Comparison of ENCODE assay signal across 8 cellular contexts in the genomic region with DNA sequence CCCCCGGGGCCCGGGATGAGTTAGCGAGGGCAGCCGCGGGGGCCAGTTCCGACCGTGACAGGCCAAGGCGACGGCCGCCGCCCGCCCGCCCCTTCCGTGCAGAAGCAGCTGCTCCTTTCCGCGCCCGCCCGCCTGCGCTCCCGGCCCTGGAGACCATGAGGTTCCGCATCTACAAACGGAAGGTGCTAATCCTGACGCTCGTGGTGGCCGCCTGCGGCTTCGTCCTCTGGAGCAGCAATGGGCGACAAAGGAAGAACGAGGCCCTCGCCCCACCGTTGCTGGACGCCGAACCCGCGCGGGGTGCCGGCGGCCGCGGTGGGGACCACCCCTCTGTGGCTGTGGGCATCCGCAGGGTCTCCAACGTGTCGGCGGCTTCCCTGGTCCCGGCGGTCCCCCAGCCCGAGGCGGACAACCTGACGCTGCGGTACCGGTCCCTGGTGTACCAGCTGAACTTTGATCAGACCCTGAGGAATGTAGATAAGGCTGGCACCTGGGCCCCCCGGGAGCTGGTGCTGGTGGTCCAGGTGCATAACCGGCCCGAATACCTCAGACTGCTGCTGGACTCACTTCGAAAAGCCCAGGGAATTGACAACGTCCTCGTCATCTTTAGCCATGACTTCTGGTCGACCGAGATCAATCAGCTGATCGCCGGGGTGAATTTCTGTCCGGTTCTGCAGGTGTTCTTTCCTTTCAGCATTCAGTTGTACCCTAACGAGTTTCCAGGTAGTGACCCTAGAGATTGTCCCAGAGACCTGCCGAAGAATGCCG. TPM values are rescaled to one million over a fixed set of nuclear protein-coding genes. Genes with fewer than 3 reads are reported as not detected.
DNase-seq lines count a peak whose midpoint lies in the region; ATAC-seq and TF ChIP-seq lines count a peak whose summit lies in the region.

No MANE protein-coding gene starts in this region.

- H3K36me3 ChIP-seq in upper lobe of left lung = peaks cover 4 to 28% (median 8%) of the 10 kb centered on the region in 4 donors

- no peak for ATAC-seq in activated CD8-positive, alpha-beta memory T cell treated with anti-CD3 and anti-CD28 coated beads, Interleukin-2, amount 10 ng/mL, durations not matched to agents 7 days and 5 days
- ATAC-seq in HG02840 (IDR thresholded peaks at IDR 0.05; ENCODE audit: low FRiP score, unreplicated experiment) (peak; percentile 32), upper lobe of left lung (ENCODE audit: low FRiP score in 2 of 2) (peak; percentile 78 to 82)

- H3K27me3 Mint-ChIP-seq in activated CD8-positive, alpha-beta memory T cell treated with anti-CD3 and anti-CD28 coated beads, Interleukin-2, amount 10 ng/mL, durations not matched to agents 7 days and 5 days = no peaks in the 10 kb centered on the region
- H3K27me3 Mint-ChIP-seq in nephron (ENCODE audit: low read depth) = no peaks in the 10 kb centered on the region

- H3K4me1 Mint-ChIP-seq in activated CD8-positive, alpha-beta memory T cell treated with anti-CD3 and anti-CD28 coated beads, Interleukin-2, amount 10 ng/mL, durations not matched to agents 7 days and 5 days = peaks cover 50% of the 10 kb centered on the region
- peaks cover 37% of the 10 kb centered on the region for H3K4me1 Mint-ChIP-seq in nephron

- no peaks in the 10 kb centered on the region for H3K9me3 ChIP-seq in upper lobe of left lung

- 10 to 24% methylated on average over 10 to 28 of the region's 65 CpGs for WGBS in upper lobe of left lung, 2 donors

- H3K9me3 Mint-ChIP-seq in activated CD8-positive, alpha-beta memory T cell treated with anti-CD3 and anti-CD28 coated beads, Interleukin-2, amount 10 ng/mL, durations not matched to agents 7 days and 5 days (ENCODE audit: low read depth) = no peaks in the 10 kb centered on the region
- H3K9me3 Mint-ChIP-seq in nephron = no peaks in the 10 kb centered on the region

- CTCF ChIA-PET in activated CD8-positive, alpha-beta memory T cell treated with anti-CD3 and anti-CD28 coated beads, Interleukin-2, amount 10 ng/mL, durations not matched to agents 7 days and 5 days (lab: Charles Lee) = interaction anchor here (0.6 to 4.0 kb wide), 19 partner anchors 9 to 245 kb away, joined by 3 to 34 read pairs (median 6); partner anchors contain the start of genes DNAAF2, KLHDC1, KLHDC2 and LRR1

- no peak for TF ChIP-seq EP300 in upper lobe of left lung (IDR thresholded peaks at IDR 0.05)

- peak; percentile 79 for DNase-seq in activated CD8-positive, alpha-beta memory T cell treated with anti-CD3 and anti-CD28 coated beads, Interleukin-2, amount 10 ng/mL, durations not matched to agents 7 days and 5 days
- no peak for DNase-seq in activated CD8-positive, alpha-beta memory T cell treated with anti-CD3 and anti-CD28 coated beads, Interleukin-2, amount 50 U/mL, for 4 hours
- peak; percentile 77 for DNase-seq in NCI-H2171 treated with DMSO at 0.1 percent for 48 hours (lab: John Stamatoyannopoulos, UW)
- DNase-seq in activated T-cell treated with anti-CD3 and anti-CD28 coated beads, Interleukin-2, amount 50 U/mL, for 48 hours = peak; percentile 73 to 77
- no peak for DNase-seq in fibroblast of mammary gland (ENCODE audit: low read depth)
- DNase-seq in upper lobe of left lung = peak; percentile 78 to 96

- H3K27ac Mint-ChIP-seq in activated CD8-positive, alpha-beta memory T cell treated with anti-CD3 and anti-CD28 coated beads, Interleukin-2, amount 10 ng/mL, durations not matched to agents 7 days and 5 days = peak overlapping the region; percentile 92
- peak overlapping the region; percentile 99 to 100 (median 100) for H3K27ac Mint-ChIP-seq in nephron

- H3K27me3 ChIP-seq in upper lobe of left lung = no peaks in the 10 kb centered on the region

- TF ChIP-seq CTCF in fibroblast of mammary gland (conservative IDR thresholded peaks at IDR 0.05; ENCODE audit: control insufficient read depth, insufficient read depth, low read depth, low read length) (no peak), nephron (IDR thresholded peaks at IDR 0.05; ENCODE audit: unreplicated experiment in 3 of 3) (peak in 1 of 3 experiments; percentile 23), upper lobe of left lung (IDR thresholded peaks at IDR 0.05) (no peak)

- peak overlapping the region; percentile 91 to 97 (median 96) for H3K27ac ChIP-seq in upper lobe of left lung

- H3K4me1 ChIP-seq in upper lobe of left lung = peaks cover 38 to 45% (median 39%) of the 10 kb centered on the region in 4 donors

- H3K4me3 ChIP-seq in fibroblast of mammary gland (ENCODE audit: control insufficient read depth, low read depth, low read length) = peak overlapping the region; percentile 97
- peak overlapping the region; percentile 78 to 98 (median 88) for H3K4me3 ChIP-seq in upper lobe of left lung

- H3K4me3 Mint-ChIP-seq in activated CD8-positive, alpha-beta memory T cell treated with anti-CD3 and anti-CD28 coated beads, Interleukin-2, amount 10 ng/mL, durations not matched to agents 7 days and 5 days = peak overlapping the region; percentile 84
- H3K4me3 Mint-ChIP-seq in nephron = peak overlapping the region; percentile 96 to 98 (median 98)

- H3K36me3 Mint-ChIP-seq in activated CD8-positive, alpha-beta memory T cell treated with anti-CD3 and anti-CD28 coated beads, Interleukin-2, amount 10 ng/mL, durations not matched to agents 7 days and 5 days = peaks cover 65% of the 10 kb centered on the region
- H3K36me3 Mint-ChIP-seq in nephron (ENCODE audit: low read depth) = peaks cover 30% of the 10 kb centered on the region

- no peak for TF ChIP-seq POLR2A in upper lobe of left lung (IDR thresholded peaks at IDR 0.05)

RNA-seq across cellular contexts. Expression of gene MGAT2, which starts 0.7 kb away (rescaled TPM):
- total RNA-seq in activated CD8-positive, alpha-beta memory T cell treated with anti-CD3 and anti-CD28 coated beads, Interleukin-2, amount 10 ng/mL, durations not matched to agents 7 days and 5 days = 10 to 100 TPM; 68.4 to 75.9 TPM
- 10 to 100 TPM; 14.7 to 41.7 (median 25.5) TPM for total RNA-seq in upper lobe of left lung

RNA-seq across cellular contexts. Expression of gene RPL36AL, which starts 0.9 kb away (rescaled TPM):
- total RNA-seq in activated CD8-positive, alpha-beta memory T cell treated with anti-CD3 and anti-CD28 coated beads, Interleukin-2, amount 10 ng/mL, durations not matched to agents 7 days and 5 days = 100 to 1,000 TPM; 245 to 248 TPM
- total RNA-seq in upper lobe of left lung = 100 to 1,000 TPM in 5 of 6 donors, 10 to 100 TPM in 1; 98.0 to 264 (median 171) TPM

RNA-seq across cellular contexts. Expression of gene DNAAF2, which starts 13.7 kb away (rescaled TPM):
- total RNA-seq in activated CD8-positive, alpha-beta memory T cell treated with anti-CD3 and anti-CD28 coated beads, Interleukin-2, amount 10 ng/mL, durations not matched to agents 7 days and 5 days = 10 to 100 TPM in 1 of 2 experiments, 1 to 10 TPM in 1; 8.7 to 11.5 TPM
- 10 to 100 TPM in 3 of 6 donors, 1 to 10 TPM in 3; 6.1 to 17.6 (median 9.6) TPM for total RNA-seq in upper lobe of left lung

RNA-seq across cellular contexts. Expression of gene LRR1, which starts 22.6 kb away (rescaled TPM):
- total RNA-seq in activated CD8-positive, alpha-beta memory T cell treated with anti-CD3 and anti-CD28 coated beads, Interleukin-2, amount 10 ng/mL, durations not matched to agents 7 days and 5 days = 10 to 100 TPM; 64.4 to 71.3 TPM
- total RNA-seq in upper lobe of left lung = 10 to 100 TPM in 1 of 6 donors, 1 to 10 TPM in 5; 1.6 to 13.6 (median 8.1) TPM

RNA-seq across cellular contexts. Expression of gene RPS29, which starts 35.1 kb away (rescaled TPM):
- 1,000 to 10,000 TPM; 1,378 to 1,419 TPM for total RNA-seq in activated CD8-positive, alpha-beta memory T cell treated with anti-CD3 and anti-CD28 coated beads, Interleukin-2, amount 10 ng/mL, durations not matched to agents 7 days and 5 days
- total RNA-seq in upper lobe of left lung = 1,000 to 10,000 TPM in 4 of 6 donors, 100 to 1,000 TPM in 2; 308 to 5,471 (median 1,242) TPM

Comparison
In these comparisons a context has a peak if more than half of its experiments do, and no peak if none do; other contexts are left out.
1. DNase-seq: peak in activated CD8-positive, alpha-beta memory T cell treated with anti-CD3 and anti-CD28 coated beads, Interleukin-2, amount 10 ng/mL, durations not matched to agents 7 days and 5 days (single experiment), NCI-H2171 treated with DMSO at 0.1 percent for 48 hours (single experiment), activated T-cell treated with anti-CD3 and anti-CD28 coated beads, Interleukin-2, amount 50 U/mL, for 48 hours (2 of 2) and upper lobe of left lung (2 of 2); none in activated CD8-positive, alpha-beta memory T cell treated with anti-CD3 and anti-CD28 coated beads, Interleukin-2, amount 50 U/mL, for 4 hours (single experiment) and fibroblast of mammary gland (single experiment).